27 cellular contexts compared by ENCODE assay signal in genomic region chr2:159973325-159973724, GRCh38.
"Had no signal": no experiment of that assay in that cellular context is flagged by ENCODE, and none has a peak within 500 bp of the region (broad histone marks: within the 10 kb centered on the region; RNA-seq: fewer than 3 reads in every experiment).

No MANE protein-coding gene starts in this region.

- H3K4me1 Mint-ChIP-seq: immature natural killer cell; naive thymus-derived CD8-positive, alpha-beta T cell; nephron; neural crest cell had no signal

- H3K9me3 Mint-ChIP-seq: immature natural killer cell; naive thymus-derived CD8-positive, alpha-beta T cell; nephron; neural crest cell; stimulated activated naive B cell treated with anti-CD40 and anti-IgM and Interleukin-4, amounts not matched to agents 10 μg/mL and 1 μg/mL and 100 μg/mL, for 72 hours had no signal

- H3K4me3 Mint-ChIP-seq: immature natural killer cell; naive thymus-derived CD8-positive, alpha-beta T cell; nephron; neural crest cell; stimulated activated naive B cell treated with anti-CD40 and anti-IgM and Interleukin-4, amounts not matched to agents 10 μg/mL and 1 μg/mL and 100 μg/mL, for 72 hours had no signal

- H3K36me3 Mint-ChIP-seq: immature natural killer cell; naive thymus-derived CD8-positive, alpha-beta T cell; stimulated activated naive B cell treated with anti-CD40 and anti-IgM and Interleukin-4, amounts not matched to agents 10 μg/mL and 1 μg/mL and 100 μg/mL, for 72 hours had no signal

- H3K4me1 ChIP-seq: left lung, lower lobe of right lung, parathyroid adenoma, psoas muscle, right atrium auricular region, right lobe of liver, stomach, testis, transverse colon, upper lobe of left lung, vagina had no signal

- H3K36me3 ChIP-seq: left lung, lower lobe of right lung, right atrium auricular region, right lobe of liver, stomach, transverse colon, upper lobe of left lung had no signal

- H3K27ac ChIP-seq: left lung, lower lobe of right lung, parathyroid adenoma, psoas muscle, right atrium auricular region, right lobe of liver, stomach, testis, transverse colon, upper lobe of left lung, vagina had no signal

- H3K79me2 ChIP-seq: parathyroid adenoma had no signal

- H3K27ac Mint-ChIP-seq: immature natural killer cell; nephron; stimulated activated naive B cell treated with anti-CD40 and anti-IgM and Interleukin-4, amounts not matched to agents 10 μg/mL and 1 μg/mL and 100 μg/mL, for 72 hours had no signal

- DNase-seq: immature natural killer cell; kidney; left colon; left lung; lower lobe of right lung; mammary epithelial cell; mesenchymal stem cell; naive thymus-derived CD8-positive, alpha-beta T cell; nucleus accumbens; psoas muscle; right lobe of liver; stimulated activated CD4-positive, alpha-beta T cell treated with anti-CD3 and anti-CD28 coated beads, Interleukin-12 subunit alpha, Interleukin-12 subunit beta, amount 100 ng/mL, for 4 hours; stimulated activated CD4-positive, alpha-beta T cell treated with anti-CD3 and anti-CD28 coated beads, Interleukin-15, amount 100 ng/mL, for 24 hours; stimulated activated CD4-positive, alpha-beta T cell treated with anti-CD3 and anti-CD28 coated beads, Interleukin-2, amount 100 ng/mL, for 24 hours; stimulated activated CD4-positive, alpha-beta T cell treated with anti-CD3 and anti-CD28 coated beads, Interleukin-4, amount 100 ng/mL, for 1 hour; stimulated activated naive B cell treated with anti-CD40 and anti-IgM and Interleukin-4, amounts not matched to agents 10 μg/mL and 1 μg/mL and 100 μg/mL, for 72 hours; stimulated activated naive CD8-positive, alpha-beta T cell treated with anti-CD3 and anti-CD28 coated beads, Interleukin-15, Interleukin-2, amounts not matched to agents 100 U/mL and 50 U/mL, for 24 hours; stomach; testis; transverse colon; upper lobe of left lung had no signal

- ATAC-seq: left colon; lower lobe of right lung; naive thymus-derived CD8-positive, alpha-beta T cell; psoas muscle; right lobe of liver; stimulated activated naive B cell treated with anti-CD40 and anti-IgM and Interleukin-4, amounts not matched to agents 10 μg/mL and 1 μg/mL and 100 μg/mL, for 72 hours; stimulated activated naive CD8-positive, alpha-beta T cell treated with anti-CD3 and anti-CD28 coated beads, Interleukin-15, Interleukin-2, amounts not matched to agents 100 U/mL and 50 U/mL, for 24 hours had no signal

- H2AFZ ChIP-seq: parathyroid adenoma had no signal

- H3K27me3 ChIP-seq: left lung, right atrium auricular region, right lobe of liver, stomach, testis, thyroid gland, transverse colon, upper lobe of left lung, vagina had no signal

- H3K4me3 ChIP-seq: left lung, lower lobe of right lung, psoas muscle, right atrium auricular region, right lobe of liver, stomach, testis, thyroid gland, transverse colon, upper lobe of left lung, vagina had no signal
